Comparison of ENCODE assay signal across 19 cellular contexts in the genomic region with DNA sequence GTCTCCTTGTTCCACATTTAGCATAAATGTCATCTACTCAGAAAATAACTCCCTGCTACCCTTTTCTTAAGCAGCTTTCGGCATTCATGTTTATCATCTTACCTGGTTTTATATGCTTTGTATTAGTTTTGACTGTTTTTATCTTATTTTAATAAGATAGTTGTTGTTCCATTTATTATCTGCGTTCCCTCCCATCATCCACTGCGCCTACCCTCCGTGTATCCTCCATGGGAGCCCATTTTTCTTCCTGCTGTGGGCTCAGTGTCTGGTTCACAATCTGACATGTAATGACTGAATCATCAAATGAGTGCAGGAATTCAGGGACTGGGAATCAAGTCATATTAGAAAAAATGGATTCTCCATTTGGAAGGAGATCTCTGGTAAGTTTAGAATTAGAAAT. TPM values are rescaled to one million over a fixed set of nuclear protein-coding genes. Genes with fewer than 3 reads are reported as not detected.
"Had no signal": no experiment of that assay in that cellular context is flagged by ENCODE, and none has a peak within 500 bp of the region (broad histone marks: within the 10 kb centered on the region; RNA-seq: fewer than 3 reads in every experiment).

No MANE protein-coding gene starts in this region.

RNA-seq across cellular contexts. Expression of a gene that starts 2.3 kb away (rescaled TPM):
- total RNA-seq: activated naive CD4-positive, alpha-beta T cell treated with anti-CD3 and anti-CD28 coated beads for 36 hours; activated naive CD4-positive, alpha-beta T cell treated with anti-CD3 and anti-CD28 coated beads, Interleukin-2, amount 50 U/mL, for 72 hours; activated naive CD8-positive, alpha-beta T cell treated with anti-CD3 and anti-CD28 coated beads for 36 hours; activated naive CD8-positive, alpha-beta T cell treated with anti-CD3 and anti-CD28 coated beads, Interleukin-2, amount 10 ng/mL, durations not matched to agents 7 days and 5 days; activated T-cell treated with anti-CD3 and anti-CD28 coated beads, Interleukin-2, amount 50 U/mL, for 4 hours; activated T-cell treated with anti-CD3 and anti-CD28 coated beads, Interleukin-2, amount 50 U/mL, for 72 hours; activated T-helper 1 cell treated with anti-CD3 and anti-CD28 coated beads, Interleukin-12 subunit alpha, Interleukin-12 subunit beta, Interleukin-2, Interleukin-4 antibody, amounts not matched to agents 30 ng/mL and 10 ng/mL and 1 ng/mL, durations not matched to agents 14 hours and 24 hours and 36 hours; activated T-helper 17 cell treated with anti-CD3 and anti-CD28 coated beads, Interleukin-2, amount 50 U/mL, for 72 hours; activated T-helper 2 cell treated with anti-CD3 and anti-CD28 coated beads, Interferon-gamma antibody, Interleukin-2, Interleukin-4, amounts not matched to agents 10 μg/mL and 5 μg/mL and 100 μg/mL, durations not matched to agents 14 hours and 24 hours and 36 hours; ascending aorta; astrocyte; body of pancreas; breast epithelium; bronchial epithelial cell; cardiac muscle cell; chondrocyte had no signal
- polyA plus RNA-seq: adipose tissue, adrenal gland, aorta, cardiac muscle cell had no signal
